2 cellular contexts compared by ENCODE assay signal in the genomic region with DNA sequence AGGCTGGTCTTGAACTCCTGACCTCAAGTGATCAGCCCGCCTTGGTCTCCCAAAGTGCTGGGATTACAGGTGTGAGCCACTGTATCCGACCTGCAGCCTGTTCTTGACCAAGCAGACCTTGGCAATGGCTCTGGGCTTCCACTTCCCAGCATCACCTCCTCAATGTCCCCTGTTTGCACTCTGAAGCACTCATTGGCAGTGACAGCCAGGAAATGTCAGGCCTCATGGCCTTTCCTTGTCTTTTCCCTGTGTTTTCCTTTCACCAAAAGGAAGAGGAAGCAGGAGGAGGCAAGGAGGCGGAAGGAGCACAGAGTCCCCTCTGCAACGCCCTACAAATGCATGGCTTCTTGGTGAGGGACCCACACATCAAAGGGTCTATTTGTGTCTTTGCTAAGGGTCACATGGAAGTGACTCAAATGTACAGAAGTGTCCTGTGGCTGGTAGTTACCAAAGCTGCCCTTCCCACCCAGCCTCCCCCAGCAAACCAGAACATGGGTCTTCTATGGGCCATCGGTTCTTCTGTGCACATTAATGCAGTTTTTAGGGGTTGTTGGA.
TF ChIP-seq lines count a peak whose summit lies in the region.

No MANE protein-coding gene starts in this region.

TF ChIP-seq in IMR-90, 13 proteins besides CTCF, POLR2A, EP300 and RAD21:
- TF ChIP-seq, protein P1, sequence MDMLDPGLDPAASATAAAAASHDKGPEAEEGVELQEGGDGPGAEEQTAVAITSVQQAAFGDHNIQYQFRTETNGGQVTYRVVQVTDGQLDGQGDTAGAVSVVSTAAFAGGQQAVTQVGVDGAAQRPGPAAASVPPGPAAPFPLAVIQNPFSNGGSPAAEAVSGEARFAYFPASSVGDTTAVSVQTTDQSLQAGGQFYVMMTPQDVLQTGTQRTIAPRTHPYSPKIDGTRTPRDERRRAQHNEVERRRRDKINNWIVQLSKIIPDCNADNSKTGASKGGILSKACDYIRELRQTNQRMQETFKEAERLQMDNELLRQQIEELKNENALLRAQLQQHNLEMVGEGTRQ (IDR thresholded peaks at IDR 0.05; ENCODE audit: low read depth, low read length), result no peak
- no peak for TF ChIP-seq MAZ (IDR thresholded peaks at IDR 0.05; ENCODE audit: borderline replicate concordance, low read depth, low read length)
- TF ChIP-seq, protein P2, sequence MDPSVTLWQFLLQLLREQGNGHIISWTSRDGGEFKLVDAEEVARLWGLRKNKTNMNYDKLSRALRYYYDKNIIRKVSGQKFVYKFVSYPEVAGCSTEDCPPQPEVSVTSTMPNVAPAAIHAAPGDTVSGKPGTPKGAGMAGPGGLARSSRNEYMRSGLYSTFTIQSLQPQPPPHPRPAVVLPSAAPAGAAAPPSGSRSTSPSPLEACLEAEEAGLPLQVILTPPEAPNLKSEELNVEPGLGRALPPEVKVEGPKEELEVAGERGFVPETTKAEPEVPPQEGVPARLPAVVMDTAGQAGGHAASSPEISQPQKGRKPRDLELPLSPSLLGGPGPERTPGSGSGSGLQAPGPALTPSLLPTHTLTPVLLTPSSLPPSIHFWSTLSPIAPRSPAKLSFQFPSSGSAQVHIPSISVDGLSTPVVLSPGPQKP (IDR thresholded peaks at IDR 0.05; ENCODE audit: borderline replicate concordance, low read depth, low read length), result no peak
- no peak for TF ChIP-seq FOS (IDR thresholded peaks at IDR 0.05; ENCODE audit: low read depth, low read length)
- no peak for TF ChIP-seq MXI1 (IDR thresholded peaks at IDR 0.05; ENCODE audit: borderline replicate concordance, low read depth, low read length)
- TF ChIP-seq CEBPB (IDR thresholded peaks at IDR 0.05; ENCODE audit: low read depth, low read length), result no peak
- no peak for TF ChIP-seq RCOR1 (IDR thresholded peaks at IDR 0.05; ENCODE audit: insufficient replicate concordance, low read length)
- TF ChIP-seq BHLHE40 (IDR thresholded peaks at IDR 0.05; ENCODE audit: low read depth, low read length), result no peak
- no peak for TF ChIP-seq RFX5 (IDR thresholded peaks at IDR 0.05; ENCODE audit: low read depth, low read length)
- no peak for TF ChIP-seq SMC3 (IDR thresholded peaks at IDR 0.05; ENCODE audit: low read depth, low read length)
- no peak for TF ChIP-seq CHD1 (IDR thresholded peaks at IDR 0.05; ENCODE audit: low read depth, low read length)
- no peak for TF ChIP-seq NFE2L2 (IDR thresholded peaks at IDR 0.05; ENCODE audit: low read depth, low read length)
- no peak for TF ChIP-seq MAFK (IDR thresholded peaks at IDR 0.05; ENCODE audit: low read depth, low read length)

TF ChIP-seq in liver, 16 proteins besides CTCF, POLR2A, EP300 and RAD21:
- no peak for TF ChIP-seq NR2F2 (IDR thresholded peaks at IDR 0.05)
- TF ChIP-seq, protein P3, sequence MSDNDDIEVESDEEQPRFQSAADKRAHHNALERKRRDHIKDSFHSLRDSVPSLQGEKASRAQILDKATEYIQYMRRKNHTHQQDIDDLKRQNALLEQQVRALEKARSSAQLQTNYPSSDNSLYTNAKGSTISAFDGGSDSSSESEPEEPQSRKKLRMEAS (IDR thresholded peaks at IDR 0.05), result peak; percentile 41
